Comparison of ENCODE assay signal across 23 cellular contexts in the genomic region with DNA sequence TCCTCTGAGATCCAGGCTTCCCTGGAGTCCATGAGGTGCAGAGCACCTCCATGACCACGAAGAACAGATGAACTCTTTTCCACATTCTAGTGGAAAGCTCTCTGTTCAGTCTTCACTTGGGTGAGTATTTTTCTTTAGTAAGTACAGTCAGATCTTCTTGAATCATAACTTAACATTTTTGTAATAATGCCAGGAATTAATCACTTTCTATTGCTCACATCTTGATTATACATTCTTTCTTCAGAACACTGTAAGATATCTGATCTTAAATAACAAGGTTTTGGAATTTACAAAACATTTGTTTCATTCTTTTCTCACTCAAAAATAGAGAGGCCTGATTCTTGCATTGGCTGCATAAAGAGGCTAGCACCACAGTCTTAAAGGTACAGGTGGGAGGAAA. TPM values are rescaled to one million over a fixed set of nuclear protein-coding genes. Genes with fewer than 3 reads are reported as not detected.
DNase-seq lines count a peak whose midpoint lies in the region; ATAC-seq and TF ChIP-seq lines count a peak whose summit lies in the region.
"Had no signal": no experiment of that assay in that cellular context is flagged by ENCODE, and none has a peak within 500 bp of the region (broad histone marks: within the 10 kb centered on the region; RNA-seq: fewer than 3 reads in every experiment).

No MANE protein-coding gene starts in this region.

- TF ChIP-seq CTCF in fibroblast of lung (conservative IDR thresholded peaks at IDR 0.05 in 1 of 2, IDR thresholded peaks at IDR 0.05 in 1 of 2; ENCODE audit: low read depth in 1 of 2, low read length in 2 of 2) (no peak), retinal pigment epithelial cell (conservative IDR thresholded peaks at IDR 0.05; ENCODE audit: low read depth, low read length) (no peak), Calu3 (IDR thresholded peaks at IDR 0.05; ENCODE audit: unreplicated experiment) (no peak)

- H3K9me3 Mint-ChIP-seq in Calu3 (ENCODE audit: low read depth, unreplicated experiment) = peaks cover 2% of the 10 kb centered on the region
- H3K9me3 Mint-ChIP-seq: activated CD4-positive, alpha-beta T cell treated with anti-CD3 and anti-CD28 coated beads, Interleukin-2, amount 10 ng/mL, durations not matched to agents 7 days and 5 days had no signal

- peaks cover 7% of the 10 kb centered on the region for H3K36me3 Mint-ChIP-seq in Calu3 (ENCODE audit: insufficient read depth, unreplicated experiment)

- H3K27ac ChIP-seq in fibroblast of lung (ENCODE audit: insufficient read depth, low read length) (peak overlapping the region; percentile 54), right cardiac atrium (ENCODE audit: low read length) (no peak overlapping the region)
- H3K27ac ChIP-seq: BLaER1 treated with 17β-estradiol and CSF1 and Interleukin-3, amounts not matched to agents 10 nM and 100 nM; heart left ventricle; stomach had no signal

- CTCF ChIA-PET in Calu3 (lab: Charles Lee) = no interaction called here

- no TSS peak for BruUV-seq in Calu3 (replicated peaks; lab: Mats Ljungman, UMichigan)

- peaks cover 42% of the 10 kb centered on the region for H3K4me1 ChIP-seq in adipocyte (ENCODE audit: control insufficient read depth, insufficient read depth, low read length)
- peaks cover 21% of the 10 kb centered on the region for H3K4me1 ChIP-seq in fibroblast of lung (ENCODE audit: control insufficient read depth, extremely low read depth, insufficient read depth, low read length)
- no peaks in the 10 kb centered on the region for H3K4me1 ChIP-seq in right cardiac atrium (ENCODE audit: control insufficient read depth, insufficient read depth, low read length)
- H3K4me1 ChIP-seq: heart left ventricle, stomach had no signal

- H3K27me3 ChIP-seq in adipocyte (replicated peaks; ENCODE audit: control insufficient read depth, insufficient read depth, low read length) (no peaks in the 10 kb centered on the region), fibroblast of lung (ENCODE audit: control insufficient read depth, insufficient read depth, low read length) (no peaks in the 10 kb centered on the region), right cardiac atrium (ENCODE audit: control insufficient read depth, insufficient read depth) (no peaks in the 10 kb centered on the region)
- H3K27me3 ChIP-seq: BLaER1 treated with 17β-estradiol and CSF1 and Interleukin-3, amounts not matched to agents 10 nM and 100 nM; heart left ventricle; stomach had no signal

- no peaks in the 10 kb centered on the region for H3K27me3 Mint-ChIP-seq in Calu3 (ENCODE audit: unreplicated experiment)
- H3K27me3 Mint-ChIP-seq: activated CD4-positive, alpha-beta T cell treated with anti-CD3 and anti-CD28 coated beads, Interleukin-2, amount 10 ng/mL, durations not matched to agents 7 days and 5 days; dendritic cell treated with granulocyte-macrophage colony-stimulating factor and Interleukin-4, amounts not matched to agents 40 ng/mL and 50 ng/mL, for 4 days had no signal

- no peak for ATAC-seq in right cardiac atrium
- ATAC-seq: GM12878, heart left ventricle had no signal

- no peaks in the 10 kb centered on the region for H3K9me3 ChIP-seq in adipocyte (ENCODE audit: control insufficient read depth, low read length)
- H3K9me3 ChIP-seq in fibroblast of lung (ENCODE audit: control insufficient read depth, insufficient read depth, low read depth, low read length) = no peaks in the 10 kb centered on the region
- no peaks in the 10 kb centered on the region for H3K9me3 ChIP-seq in right cardiac atrium (ENCODE audit: control insufficient read depth, low read length)
- H3K9me3 ChIP-seq: heart left ventricle, stomach had no signal

- H3K9ac ChIP-seq in adipocyte (ENCODE audit: low read length) (peak overlapping the region; percentile 59), fibroblast of lung (ENCODE audit: insufficient read depth, low read length) (no peak overlapping the region)
- H3K9ac ChIP-seq: BLaER1 treated with 17β-estradiol and CSF1 and Interleukin-3, amounts not matched to agents 10 nM and 100 nM had no signal

- no peak overlapping the region for H3K27ac Mint-ChIP-seq in Calu3 (ENCODE audit: unreplicated experiment)
- H3K27ac Mint-ChIP-seq: activated CD4-positive, alpha-beta T cell treated with anti-CD3 and anti-CD28 coated beads, Interleukin-2, amount 10 ng/mL, durations not matched to agents 7 days and 5 days; dendritic cell treated with granulocyte-macrophage colony-stimulating factor and Interleukin-4, amounts not matched to agents 40 ng/mL and 50 ng/mL, for 4 days had no signal

- 85% methylated on average over 1 of the region's 1 CpG for WGBS in right cardiac atrium

- intact Hi-C loops in right cardiac atrium (cut with DNase I) = no loop called here
- intact Hi-C loops in Calu3 (cut with micrococcal nuclease; ENCODE audit: unreplicated experiment) = no loop called here

- no peak overlapping the region for H2AFZ ChIP-seq in fibroblast of lung (ENCODE audit: low read length)

- no peaks in the 10 kb centered on the region for H3K79me2 ChIP-seq in fibroblast of lung (ENCODE audit: control insufficient read depth, insufficient read depth, low read length)

- H3K36me3 ChIP-seq in adipocyte (ENCODE audit: control insufficient read depth, insufficient read depth, low read length, severe bottlenecking) = no peaks in the 10 kb centered on the region
- no peaks in the 10 kb centered on the region for H3K36me3 ChIP-seq in fibroblast of lung (ENCODE audit: control insufficient read depth, insufficient read depth, low read length)
- H3K36me3 ChIP-seq: BLaER1 treated with 17β-estradiol and CSF1 and Interleukin-3, amounts not matched to agents 10 nM and 100 nM; heart left ventricle; stomach had no signal

- H3K4me3 ChIP-seq in adipocyte (ENCODE audit: low read length) = peak overlapping the region; percentile 1
- H3K4me3 ChIP-seq in fibroblast of lung (replicated peaks in 1 of 4; ENCODE audit: control extremely low read depth in 1 of 4, insufficient read depth in 1 of 4, low read depth in 3 of 4, low read length in 4 of 4) = no peak overlapping the region
- H3K4me3 ChIP-seq in retinal pigment epithelial cell (ENCODE audit: low read length) = no peak overlapping the region
- no peak overlapping the region for H3K4me3 ChIP-seq in right cardiac atrium (ENCODE audit: low read length)
- H3K4me3 ChIP-seq: BLaER1 treated with 17β-estradiol and CSF1 and Interleukin-3, amounts not matched to agents 10 nM and 100 nM; GM12878; heart left ventricle; skin epidermis; stomach had no signal

- peaks cover 18% of the 10 kb centered on the region for H3K4me1 Mint-ChIP-seq in Calu3 (ENCODE audit: low read depth, unreplicated experiment)
- H3K4me1 Mint-ChIP-seq: activated CD4-positive, alpha-beta T cell treated with anti-CD3 and anti-CD28 coated beads, Interleukin-2, amount 10 ng/mL, durations not matched to agents 7 days and 5 days had no signal

- peak overlapping the region; percentile 8 for H3K4me2 ChIP-seq in fibroblast of lung (ENCODE audit: extremely low read depth, insufficient read depth, low read length)
- H3K4me2 ChIP-seq: BLaER1 treated with 17β-estradiol and CSF1 and Interleukin-3, amounts not matched to agents 10 nM and 100 nM had no signal

- H4K20me1 ChIP-seq in fibroblast of lung (ENCODE audit: control insufficient read depth, extremely low read depth, insufficient read depth, low read length) = no peaks in the 10 kb centered on the region
- H4K20me1 ChIP-seq: BLaER1 treated with 17β-estradiol and CSF1 and Interleukin-3, amounts not matched to agents 10 nM and 100 nM had no signal

- DNase-seq in GM04503 (ENCODE audit: low read depth) = peak; percentile 69
- DNase-seq in adipocyte (ENCODE audit: low read depth) = peak; percentile 78
- peak; percentile 53 to 93 for DNase-seq in fibroblast of lung (ENCODE audit: low read depth in 2 of 2)
- DNase-seq in retinal pigment epithelial cell (ENCODE audit: low read depth) = peak; percentile 75
- DNase-seq in cerebellum (ENCODE audit: low spot score) = no peak
- no peak for DNase-seq in right cardiac atrium
- no peak for DNase-seq in HUDEP-2 (lab: John Stamatoyannopoulos, UW; ENCODE audit: unreplicated experiment in 76 of 76)
- DNase-seq in Calu3 = no peak
- DNase-seq: activated CD4-positive, alpha-beta T cell treated with anti-CD3 and anti-CD28 coated beads, Interleukin-2, amount 10 ng/mL, durations not matched to agents 7 days and 5 days; activated gamma-delta T cell treated with Interleukin-2 at 50 U/mL for 16 hours; aorta; GOT3; heart left ventricle; NCI-H1105 treated with DMSO at 0.1 percent for 48 hours; NCI-H526; SHP77 treated with DMSO at 0.1 percent for 48 hours; stimulated activated CD4-positive, alpha-beta T cell treated with anti-CD3 and anti-CD28 coated beads, Interleukin-2, amount 100 ng/mL, for 48 hours; stomach; T-helper 1 cell had no signal

- H3K4me3 Mint-ChIP-seq in Calu3 (ENCODE audit: low read depth, unreplicated experiment) = no peak overlapping the region
- H3K4me3 Mint-ChIP-seq: activated CD4-positive, alpha-beta T cell treated with anti-CD3 and anti-CD28 coated beads, Interleukin-2, amount 10 ng/mL, durations not matched to agents 7 days and 5 days; dendritic cell treated with granulocyte-macrophage colony-stimulating factor and Interleukin-4, amounts not matched to agents 40 ng/mL and 50 ng/mL, for 4 days had no signal

RNA-seq across cellular contexts. Expression of gene RND3, which starts 45.4 kb away (rescaled TPM):
- 559 and 1,405 TPM in 2 replicates for total RNA-seq in fibroblast of lung
- polyA plus RNA-seq in fibroblast of lung = 363 and 403 TPM in 2 replicates
- polyA plus RNA-seq in fibroblast of lung (2012) = 306 and 351 TPM in 2 replicates
- polyA minus RNA-seq in fibroblast of lung (ENCODE audit: low replicate concordance) = 170 and 247 TPM in 2 replicates
- 101 TPM for total RNA-seq in cerebellum
- 10 to 100 TPM in 3 of 4 donors, 1 to 10 TPM in 1; 9.1 to 32.7 (median 16.1) TPM for total RNA-seq in right cardiac atrium
- 16.4 TPM for polyA plus RNA-seq in right cardiac atrium
- total RNA-seq in Calu3 (2022) = 118 and 143 TPM in 2 replicates
- total RNA-seq: activated CD4-positive, alpha-beta T cell treated with anti-CD3 and anti-CD28 coated beads, Interleukin-2, amount 10 ng/mL, durations not matched to agents 7 days and 5 days had no signal

Comparison
In these comparisons a context has a peak if more than half of its experiments do, and no peak if none do; other contexts are left out.
1. DNase-seq: peak in GM04503 (single experiment), adipocyte (single experiment), fibroblast of lung (2 of 2) and retinal pigment epithelial cell (single experiment); none in cerebellum (single experiment), right cardiac atrium (0 of 3), HUDEP-2 (0 of 76) and Calu3 (single experiment).